In genomic region chr18:77522031-77522675, GRCh38 we compare ENCODE assay signal across 28 cellular contexts.
DNase-seq lines count a peak whose midpoint lies in the region; ATAC-seq, FAIRE-seq and TF ChIP-seq lines count a peak whose summit lies in the region.
"Had no signal": no experiment of that assay in that cellular context is flagged by ENCODE, and none has a peak within 500 bp of the region (broad histone marks: within the 10 kb centered on the region; RNA-seq: fewer than 3 reads in every experiment).

No MANE protein-coding gene starts in this region.

- H3K23me2 ChIP-seq in H1 (ENCODE audit: low read depth, low read length) = peaks cover 10% of the 10 kb centered on the region

- POLR2A ChIA-PET in H1 (lab: Charles Lee; ENCODE audit: partially characterized antibody) = no interaction called here

- no peak overlapping the region for H4K5ac ChIP-seq in H1 (ENCODE audit: insufficient read length, low read depth, low read length)

- peaks cover 0 to 9% of the 10 kb centered on the region in 2 experiments for H4K20me1 ChIP-seq in H1 (replicated peaks in 1 of 2; ENCODE audit: control insufficient read depth in 1 of 2, insufficient read depth in 2 of 2, low read length in 2 of 2)
- H4K20me1 ChIP-seq: BLaER1 treated with 17β-estradiol and CSF1 and Interleukin-3, amounts not matched to agents 10 nM and 100 nM had no signal

- H2AFZ ChIP-seq in H1 (ENCODE audit: low read length) = no peak overlapping the region
- H2AFZ ChIP-seq: GM23338 had no signal

- no peaks in the 10 kb centered on the region for H3K4me1 ChIP-seq in H1 (replicated peaks in 1 of 4; ENCODE audit: control insufficient read depth in 3 of 4, insufficient read depth in 4 of 4, low read length in 3 of 4)
- no peaks in the 10 kb centered on the region for H3K4me1 ChIP-seq in prostate gland (replicated peaks)
- H3K4me1 ChIP-seq: BLaER1 treated with 17β-estradiol and CSF1 and Interleukin-3, amounts not matched to agents 10 nM and 100 nM; esophagus squamous epithelium; testis; uterus had no signal

- no peak for TF ChIP-seq RAD21 in H1 (IDR thresholded peaks at IDR 0.05 in 1 of 2, conservative IDR thresholded peaks at IDR 0.05 in 1 of 2; ENCODE audit: low read depth in 2 of 2, low read length in 2 of 2)

- no peaks in the 10 kb centered on the region for H3K27me3 ChIP-seq in H1 (replicated peaks in 1 of 4; ENCODE audit: control insufficient read depth in 3 of 4, extremely low read depth in 1 of 4, insufficient read depth in 3 of 4, low read length in 3 of 4)
- H3K27me3 ChIP-seq in prostate gland (replicated peaks; ENCODE audit: insufficient read depth) = no peaks in the 10 kb centered on the region
- H3K27me3 ChIP-seq: BLaER1 treated with 17β-estradiol and CSF1 and Interleukin-3, amounts not matched to agents 10 nM and 100 nM; cardiac muscle cell; esophagus squamous epithelium; testis; uterus had no signal

- H3K4ac ChIP-seq in H1 (replicated peaks; ENCODE audit: insufficient read length, low read depth, low read length) = no peak overlapping the region

- peaks cover 10% of the 10 kb centered on the region for H3K4me1 Mint-ChIP-seq in stimulated activated effector memory CD8-positive, alpha-beta T cell treated with anti-CD3 and anti-CD28 coated beads, Interleukin-12 subunit alpha, Interleukin-12 subunit beta, amount 100 ng/mL, for 72 hours
- H3K4me1 Mint-ChIP-seq: activated naive CD4-positive, alpha-beta T cell treated with anti-CD3 and anti-CD28 coated beads, Interleukin-2, amount 10 ng/mL, durations not matched to agents 7 days and 5 days; GM23338 had no signal

- no peak overlapping the region for H2BK5ac ChIP-seq in H1 (ENCODE audit: low read depth, low read length)

- no peak overlapping the region for H3K23ac ChIP-seq in H1 (ENCODE audit: insufficient read length)

- no peaks in the 10 kb centered on the region for H3K36me3 Mint-ChIP-seq in stimulated activated effector memory CD8-positive, alpha-beta T cell treated with anti-CD3 and anti-CD28 coated beads, Interleukin-12 subunit alpha, Interleukin-12 subunit beta, amount 100 ng/mL, for 72 hours
- H3K36me3 Mint-ChIP-seq: activated naive CD4-positive, alpha-beta T cell treated with anti-CD3 and anti-CD28 coated beads, Interleukin-2, amount 10 ng/mL, durations not matched to agents 7 days and 5 days; memory B cell had no signal

- no peak overlapping the region for H2BK15ac ChIP-seq in H1 (ENCODE audit: low read length)

- no peak overlapping the region for H2BK20ac ChIP-seq in H1 (ENCODE audit: low read length)

- no peak overlapping the region for H4K8ac ChIP-seq in H1 (ENCODE audit: extremely low read depth, insufficient read depth, low read length)

- no peak overlapping the region for H2AK5ac ChIP-seq in H1 (ENCODE audit: low read depth, low read length)

- H3K27ac ChIP-seq in H1 (ENCODE audit: low read depth, low read length) (no peak overlapping the region), prostate gland (no peak overlapping the region)
- H3K27ac ChIP-seq: BLaER1 treated with 17β-estradiol and CSF1 and Interleukin-3, amounts not matched to agents 10 nM and 100 nM; cardiac muscle cell; esophagus squamous epithelium; testis; uterus had no signal

- H3K79me2 ChIP-seq in H1 (ENCODE audit: control insufficient read depth in 1 of 2, insufficient read depth in 2 of 2, low read length in 2 of 2) = peaks cover 0 to 3% of the 10 kb centered on the region in 2 experiments; a peak in 1 of 4 replicates

- no peak overlapping the region for H3K18ac ChIP-seq in H1 (ENCODE audit: extremely low read depth, low read length)

- no peak for TF ChIP-seq EP300 in H1 (IDR thresholded peaks at IDR 0.05; ENCODE audit: borderline replicate concordance in 1 of 2, low read depth in 2 of 2, low read length in 2 of 2)

- TF ChIP-seq POLR2A in H1 (IDR thresholded peaks at IDR 0.05; ENCODE audit: control extremely low read depth in 1 of 2, low read depth in 2 of 2, low read length in 2 of 2) (no peak), prostate gland (IDR thresholded peaks at IDR 0.05) (no peak)

- no peak for TF ChIP-seq CTCF in H1 (IDR thresholded peaks at IDR 0.05; ENCODE audit: control extremely low read depth in 1 of 3, insufficient read depth in 1 of 3, low read depth in 1 of 3, low read length in 3 of 3)
- TF ChIP-seq CTCF in prostate gland (IDR thresholded peaks at IDR 0.05) = no peak

- WGBS in H1 (ENCODE audit: extremely low coverage in 1 of 2, insufficient coverage in 1 of 2, insufficient read length in 1 of 2, insufficient replicate concordance in 2 of 2, low coverage in 1 of 2, low lambda C conversion rate in 2 of 2, missing lambda C conversion rate in 1 of 2), 2 experiments = 92% methylated on average over 9 of the region's 9 CpGs; no CpG with 5 or more reads in 1 of the 2 experiments
- WGBS in prostate gland = 83% methylated on average over 9 of the region's 9 CpGs

- no peak for FAIRE-seq in H1 (lab: Jason Lieb, UNC)
- FAIRE-seq: GM12891 had no signal

- no peaks in the 10 kb centered on the region for H3K36me3 ChIP-seq in H1 (ENCODE audit: control insufficient read depth in 2 of 4, insufficient read depth in 4 of 4, low read length in 3 of 4)
- H3K36me3 ChIP-seq in prostate gland = no peaks in the 10 kb centered on the region
- H3K36me3 ChIP-seq: BLaER1 treated with 17β-estradiol and CSF1 and Interleukin-3, amounts not matched to agents 10 nM and 100 nM; cardiac muscle cell; esophagus squamous epithelium; uterus had no signal

- no peak overlapping the region for H3K14ac ChIP-seq in H1 (ENCODE audit: insufficient read length)

- DNase-seq in Right ventricle myocardium inferior (ENCODE audit: missing footprints) (no peak), cardiac septum (ENCODE audit: low spot score) (no peak), H1 (ENCODE audit: low read depth in 1 of 2, low spot score in 2 of 2) (no peak), prostate gland (ENCODE audit: low spot score) (no peak), GM19238 (ENCODE audit: insufficient read length, low spot score) (no peak)
- DNase-seq in stimulated activated effector memory CD8-positive, alpha-beta T cell treated with anti-CD3 and anti-CD28 coated beads, Interleukin-12 subunit alpha, Interleukin-12 subunit beta, amount 100 ng/mL, for 72 hours (ENCODE audit: low spot score in 2 of 2) = no peak
- DNase-seq in stimulated activated CD8-positive, alpha-beta memory T cell treated with anti-CD3 and anti-CD28 coated beads, Interleukin-4, amount 100 ng/mL, for 48 hours = no peak
- DNase-seq: activated CD4-positive, alpha-beta T cell treated with anti-CD3 and anti-CD28 coated beads for 48 hours; activated naive CD4-positive, alpha-beta T cell treated with anti-CD3 and anti-CD28 coated beads, Interleukin-2, amount 10 ng/mL, durations not matched to agents 7 days and 5 days; activated T-cell treated with anti-CD3 and anti-CD28 coated beads, Interleukin-2, amount 50 U/mL, for 48 hours; Calu3; DND-41; esophagus squamous epithelium; Kasumi-1; NCI-H1694; NCI-H526 treated with DMSO at 0.1 percent for 48 hours; RPMI8226; SK-N-SH; testis; uterus had no signal

- CTCF ChIA-PET in H1 (lab: Charles Lee; ENCODE audit: partially characterized antibody) = no interaction called here

- no peak overlapping the region for H3K4me3 Mint-ChIP-seq in stimulated activated effector memory CD8-positive, alpha-beta T cell treated with anti-CD3 and anti-CD28 coated beads, Interleukin-12 subunit alpha, Interleukin-12 subunit beta, amount 100 ng/mL, for 72 hours
- H3K4me3 Mint-ChIP-seq: activated naive CD4-positive, alpha-beta T cell treated with anti-CD3 and anti-CD28 coated beads, Interleukin-2, amount 10 ng/mL, durations not matched to agents 7 days and 5 days; dendritic cell treated with granulocyte-macrophage colony-stimulating factor and Interleukin-4, amounts not matched to agents 40 ng/mL and 50 ng/mL, for 4 days; GM23338; memory B cell had no signal

- peak; percentile 79 for ATAC-seq in Right ventricle myocardium inferior
- ATAC-seq in HG02588 (IDR thresholded peaks at IDR 0.05; ENCODE audit: unreplicated experiment) = peak; percentile 42
- ATAC-seq in stimulated activated effector memory CD8-positive, alpha-beta T cell treated with anti-CD3 and anti-CD28 coated beads, Interleukin-12 subunit alpha, Interleukin-12 subunit beta, amount 100 ng/mL, for 72 hours = peak; percentile 52
- ATAC-seq: GM23338 had no signal

- no peak overlapping the region for H3K27ac Mint-ChIP-seq in stimulated activated effector memory CD8-positive, alpha-beta T cell treated with anti-CD3 and anti-CD28 coated beads, Interleukin-12 subunit alpha, Interleukin-12 subunit beta, amount 100 ng/mL, for 72 hours
- H3K27ac Mint-ChIP-seq: activated naive CD4-positive, alpha-beta T cell treated with anti-CD3 and anti-CD28 coated beads, Interleukin-2, amount 10 ng/mL, durations not matched to agents 7 days and 5 days; dendritic cell treated with granulocyte-macrophage colony-stimulating factor and Interleukin-4, amounts not matched to agents 40 ng/mL and 50 ng/mL, for 4 days; GM23338; memory B cell; progenitor cell of endocrine pancreas had no signal

- H3K56ac ChIP-seq in H1 (replicated peaks; ENCODE audit: insufficient read length, low read depth, low read length) = no peak overlapping the region

- peaks cover 8% of the 10 kb centered on the region for H3K9me3 Mint-ChIP-seq in stimulated activated effector memory CD8-positive, alpha-beta T cell treated with anti-CD3 and anti-CD28 coated beads, Interleukin-12 subunit alpha, Interleukin-12 subunit beta, amount 100 ng/mL, for 72 hours

- H3K4me2 ChIP-seq in H1 (ENCODE audit: insufficient read depth in 1 of 2, low read depth in 2 of 2, low read length in 2 of 2) = no peak overlapping the region
- H3K4me2 ChIP-seq: BLaER1 treated with 17β-estradiol and CSF1 and Interleukin-3, amounts not matched to agents 10 nM and 100 nM; GM23338; SK-N-SH had no signal

- H2BK120ac ChIP-seq in H1 (replicated peaks; ENCODE audit: low read depth, low read length) = no peak overlapping the region

- no peak overlapping the region for H4K91ac ChIP-seq in H1 (replicated peaks; ENCODE audit: insufficient read length, low read length)

- intact Hi-C loops in Right ventricle myocardium inferior (cut with DNase I) (no loop called here), cardiac septum (cut with DNase I) (no loop called here), prostate gland (cut with DNase I) (no loop called here)

- H3K4me3 ChIP-seq in H1 (ENCODE audit: extremely low read depth in 1 of 4, insufficient read depth in 2 of 4, low read depth in 3 of 4, low read length in 4 of 4) = no peak overlapping the region
- no peak overlapping the region for H3K4me3 ChIP-seq in prostate gland
- H3K4me3 ChIP-seq: BLaER1 treated with 17β-estradiol and CSF1 and Interleukin-3, amounts not matched to agents 10 nM and 100 nM; cardiac muscle cell; esophagus squamous epithelium; GM23338; testis; uterus had no signal

- no peak overlapping the region for H2BK12ac ChIP-seq in H1 (ENCODE audit: low read depth, low read length)

- no peak overlapping the region for H3K9ac ChIP-seq in H1 (replicated peaks in 1 of 4; ENCODE audit: extremely low read depth in 1 of 4, low read depth in 3 of 4, low read length in 3 of 4)
- H3K9ac ChIP-seq: BLaER1 treated with 17β-estradiol and CSF1 and Interleukin-3, amounts not matched to agents 10 nM and 100 nM; SK-N-SH had no signal

- H3K9me3 ChIP-seq in H1 (ENCODE audit: insufficient read depth in 2 of 2, low read depth in 1 of 2, low read length in 1 of 2) = peaks cover 0 to 4% of the 10 kb centered on the region in 2 experiments; a peak in 2 of 4 replicates
- no peaks in the 10 kb centered on the region for H3K9me3 ChIP-seq in prostate gland
- H3K9me3 ChIP-seq: esophagus squamous epithelium, testis, uterus had no signal

- peaks cover 8% of the 10 kb centered on the region; the same call in 1 of the 2 replicates for H3K79me1 ChIP-seq in H1 (ENCODE audit: low read depth, low read length)
